19 cellular contexts compared by ENCODE assay signal in genomic region chr19:29682236-29682895, GRCh38. TPM values are rescaled to one million over a fixed set of nuclear protein-coding genes. Genes with fewer than 3 reads are reported as not detected.
DNase-seq lines count a peak whose midpoint lies in the region; ATAC-seq and TF ChIP-seq lines count a peak whose summit lies in the region.
"Had no signal": no experiment of that assay in that cellular context is flagged by ENCODE, and none has a peak within 500 bp of the region (broad histone marks: within the 10 kb centered on the region; RNA-seq: fewer than 3 reads in every experiment).

No MANE protein-coding gene starts in this region.

- peaks cover 4% of the 10 kb centered on the region for H3K79me1 ChIP-seq in neuronal stem cell (ENCODE audit: low read depth, low read length)

- DNase-seq in Peyer's patch (no peak), neuronal stem cell (ENCODE audit: low spot score) (no peak), thoracic aorta (ENCODE audit: low spot score) (no peak), SJCRH30 (no peak), NCI-H2107 (lab: John Stamatoyannopoulos, UW) (no peak), MV-4-11 (lab: John Stamatoyannopoulos, UW) (no peak)
- DNase-seq in activated CD8-positive, alpha-beta memory T cell treated with anti-CD3 and anti-CD28 coated beads, Interleukin-2, amount 50 U/mL, for 48 hours: no peak
- DNase-seq: activated CD8-positive, alpha-beta memory T cell treated with anti-CD3 and anti-CD28 coated beads for 24 hours; activated naive CD8-positive, alpha-beta T cell treated with anti-CD3 and anti-CD28 coated beads, Interleukin-2, amount 10 ng/mL, durations not matched to agents 7 days and 5 days; effector CD8-positive, alpha-beta T cell; H9; NCI-H1048; NCI-H2081 treated with DMSO at 0.1 percent for 48 hours; NCI-H524 treated with DMSO at 0.1 percent for 48 hours; stimulated activated CD4-positive, alpha-beta T cell treated with anti-CD3 and anti-CD28 coated beads, Interleukin-2, amount 100 ng/mL, for 24 hours had no signal

- H3K4me2 ChIP-seq in neuronal stem cell (ENCODE audit: insufficient read depth, low read length, poor library complexity, severe bottlenecking): peak overlapping the region; percentile 23

- H3K36me3 ChIP-seq in Peyer's patch (peaks cover 0 to 2% (median 0%) of the 10 kb centered on the region in 3 donors), neuronal stem cell (replicated peaks in 1 of 2; ENCODE audit: control insufficient read depth in 2 of 2, insufficient read depth in 2 of 2, low read length in 2 of 2) (no peaks in the 10 kb centered on the region), thoracic aorta (no peaks in the 10 kb centered on the region), SJCRH30 (no peaks in the 10 kb centered on the region)
- H3K36me3 ChIP-seq: cardiac muscle cell had no signal

- peak overlapping the region; percentile 98 for H3K14ac ChIP-seq in neuronal stem cell (ENCODE audit: low read length)

- H3K4me3 ChIP-seq in Peyer's patch (no peak overlapping the region), neuronal stem cell (ENCODE audit: low read length in 2 of 2) (no peak overlapping the region), thoracic aorta (no peak overlapping the region), SJCRH30 (no peak overlapping the region)
- H3K4me3 ChIP-seq: cardiac muscle cell had no signal

- H2AK5ac ChIP-seq in neuronal stem cell (ENCODE audit: low read depth, low read length): peak overlapping the region; percentile 95

- H3K4me1 ChIP-seq in Peyer's patch: peaks cover 0 to 40% (median 37%) of the 10 kb centered on the region in 4 donors
- H3K4me1 ChIP-seq in neuronal stem cell (ENCODE audit: control insufficient read depth in 2 of 2, insufficient read depth in 1 of 2, low read depth in 1 of 2, low read length in 2 of 2): peaks cover 12 to 22% of the 10 kb centered on the region in 2 donors
- H3K4me1 ChIP-seq in thoracic aorta (ENCODE audit: control insufficient read depth in 1 of 2, low read depth in 2 of 2): peaks cover 60 to 93% of the 10 kb centered on the region in 2 donors
- 0 out of 2 replicates have a peak, but pooled peaks cover 3% of the 10 kb centered on the region for H3K4me1 ChIP-seq in SJCRH30

- H3K9me3 ChIP-seq in Peyer's patch: no peaks in the 10 kb centered on the region
- H3K9me3 ChIP-seq in neuronal stem cell (replicated peaks in 1 of 2; ENCODE audit: control insufficient read depth in 2 of 2, insufficient read depth in 1 of 2, low read depth in 1 of 2, low read length in 2 of 2): no peaks in the 10 kb centered on the region
- no peaks in the 10 kb centered on the region for H3K9me3 ChIP-seq in thoracic aorta
- H3K9me3 ChIP-seq in SJCRH30 (replicated peaks): no peaks in the 10 kb centered on the region

- ATAC-seq in thoracic aorta (ENCODE audit: insufficient number of reproducible peaks, low FRiP score, low read depth): no peak
- ATAC-seq: WTC11 had no signal

- no peak for TF ChIP-seq POLR2A in Peyer's patch (IDR thresholded peaks at IDR 0.05)

- peak overlapping the region; percentile 46 for H2BK12ac ChIP-seq in neuronal stem cell (ENCODE audit: low read length)

- peak overlapping the region; percentile 76 for H2AFZ ChIP-seq in neuronal stem cell (ENCODE audit: low read length)

- peak overlapping the region; percentile 95 for H3K18ac ChIP-seq in neuronal stem cell (ENCODE audit: low read length)

- TF ChIP-seq CTCF in Peyer's patch (IDR thresholded peaks at IDR 0.05): no peak
- TF ChIP-seq CTCF in thoracic aorta (IDR thresholded peaks at IDR 0.05): no peak

- no peak overlapping the region for H2BK120ac ChIP-seq in neuronal stem cell (ENCODE audit: low read depth, low read length)

- H2BK5ac ChIP-seq in neuronal stem cell (ENCODE audit: low read length): peak overlapping the region; percentile 61

- H3K27me3 ChIP-seq in Peyer's patch (no peaks in the 10 kb centered on the region), neuronal stem cell (ENCODE audit: control insufficient read depth in 3 of 3, insufficient read depth in 3 of 3, low read depth in 1 of 3, low read length in 3 of 3) (peaks cover 0 to 7% (median 0%) of the 10 kb centered on the region in 3 experiments), thoracic aorta (replicated peaks; ENCODE audit: insufficient read depth) (no peaks in the 10 kb centered on the region), SJCRH30 (no peaks in the 10 kb centered on the region)
- H3K27me3 ChIP-seq: cardiac muscle cell had no signal

- H3K27ac ChIP-seq in Peyer's patch (peak overlapping the region in 3 of 4 donors; percentile 35 to 67 (median 36)), cingulate gyrus (ENCODE audit: low read depth, low read length) (peak overlapping the region; percentile 99), neuronal stem cell (replicated peaks; ENCODE audit: low read length) (no peak overlapping the region), thoracic aorta (peak overlapping the region; percentile 82 to 90), SJCRH30 (no peak overlapping the region)
- H3K27ac ChIP-seq: cardiac muscle cell had no signal

- H3K23ac ChIP-seq in neuronal stem cell (ENCODE audit: low read depth, low read length, poor library complexity): no peak overlapping the region

- H3K4ac ChIP-seq in neuronal stem cell (ENCODE audit: low read length): no peak overlapping the region

- H3K9ac ChIP-seq in neuronal stem cell (ENCODE audit: low read depth, low read length, poor library complexity): peak overlapping the region; percentile 12

- no CpG with 5 or more reads among the region's 16 CpGs for WGBS in neuronal stem cell (ENCODE audit: extremely low coverage in 2 of 2, insufficient read length in 2 of 2, insufficient replicate concordance in 1 of 2), 2 donors

- H4K8ac ChIP-seq in neuronal stem cell (ENCODE audit: low read depth, low read length): no peak overlapping the region

- peak overlapping the region; percentile 91 for H2BK15ac ChIP-seq in neuronal stem cell (ENCODE audit: low read length)

- no peak overlapping the region for H4K91ac ChIP-seq in neuronal stem cell (ENCODE audit: low read depth, low read length, poor library complexity)

RNA-seq across cellular contexts. Expression of gene PLEKHF1, which starts 17.1 kb away (rescaled TPM):
- total RNA-seq in Peyer's patch: 10 to 100 TPM in 1 of 4 donors, 1 to 10 TPM in 3; 8.2 to 16.5 (median 9.0) TPM
- polyA plus RNA-seq in neuronal stem cell (2013, experiment 1 of 2): 1.0 TPM
- polyA plus RNA-seq in neuronal stem cell (2013, experiment 2 of 2): 0.96 TPM
- 10 to 100 TPM; 21.4 to 56.2 TPM for total RNA-seq in thoracic aorta
- 1.7 and 2.0 TPM in 2 replicates for total RNA-seq in SJCRH30 (2014; rRNA removed; shearing (Covaris generic))
- polyA plus RNA-seq: neural cell had no signal

RNA-seq across cellular contexts. Expression of gene C19orf12, which starts 32.7 kb away (rescaled TPM):
- total RNA-seq in Peyer's patch: 10 to 100 TPM; 18.2 to 49.1 (median 28.2) TPM
- polyA plus RNA-seq in neuronal stem cell (2013, experiment 1 of 2): 20.8 TPM
- 20.7 TPM for polyA plus RNA-seq in neuronal stem cell (2013, experiment 2 of 2)
- 10 to 100 TPM; 36.1 to 46.4 TPM for total RNA-seq in thoracic aorta
- 26.4 and 28.4 TPM in 2 replicates for total RNA-seq in SJCRH30 (2014; rRNA removed; shearing (Covaris generic))

Comparison
In these comparisons a context has a peak if more than half of its experiments do, and no peak if none do; other contexts are left out.
1. H3K27ac ChIP-seq: peak in Peyer's patch (3 of 4), cingulate gyrus (single experiment) and thoracic aorta (2 of 2); none in neuronal stem cell (single experiment) and SJCRH30 (single experiment).